8 cellular contexts compared by ENCODE assay signal in genomic region chr17:44137891-44138709, GRCh38. TPM values are rescaled to one million over a fixed set of nuclear protein-coding genes. Genes with fewer than 3 reads are reported as not detected.
DNase-seq lines count a peak whose midpoint lies in the region; ATAC-seq and TF ChIP-seq lines count a peak whose summit lies in the region.

No MANE protein-coding gene starts in this region.

- BruUV-seq in MCF 10A (replicated peaks; lab: Mats Ljungman, UMichigan): no TSS peak

- DNase-seq in DMS79 (lab: John Stamatoyannopoulos, UW) (peak; percentile 82), NCI-H1930 (lab: John Stamatoyannopoulos, UW) (peak; percentile 78 to 81), MCF 10A (ENCODE audit: unreplicated experiment) (peak; percentile 97), inferior parietal cortex (ENCODE audit: extremely low spot score) (peak; percentile 68)
- DNase-seq in stimulated activated CD4-positive, alpha-beta T cell treated with anti-CD3 and anti-CD28 coated beads, Interleukin-15, amount 100 ng/mL, for 48 hours (ENCODE audit: low read depth in 2 of 2): peak; percentile 70 to 72

- peak overlapping the region; percentile 87 for H3K27ac Mint-ChIP-seq in MCF 10A (ENCODE audit: low read depth, unreplicated experiment)

- no peak for ATAC-seq in HG03175 (IDR thresholded peaks at IDR 0.05; ENCODE audit: unreplicated experiment)
- no peak for ATAC-seq in GM21360 (IDR thresholded peaks at IDR 0.05; ENCODE audit: unreplicated experiment)

- POLR2A ChIA-PET in MCF 10A (lab: Yijun Ruan, JAX): interaction anchor here (0.6 to 3.2 kb wide), 26 partner anchors 7 to 1021 kb away, joined by 3 to 66 read pairs (median 5); partner anchors contain the start of genes ATXN7L3, G6PC3, GRN and HDAC5

- intact Hi-C loops in MCF 10A (cut with micrococcal nuclease): no loop called here

- peaks cover 13% of the 10 kb centered on the region for H3K4me1 Mint-ChIP-seq in MCF 10A (ENCODE audit: insufficient read depth, unreplicated experiment)

- peak overlapping the region; percentile 61 for H3K4me3 Mint-ChIP-seq in MCF 10A (ENCODE audit: unreplicated experiment)

- H3K9me3 Mint-ChIP-seq in MCF 10A (ENCODE audit: unreplicated experiment): no peaks in the 10 kb centered on the region

- CTCF ChIA-PET in MCF 10A (lab: Yijun Ruan, JAX): interaction anchor here (0.6 to 1.5 kb wide), 5 partner anchors 14 to 194 kb away, joined by 3 read pairs; no protein-coding TSS in a partner anchor

- no peaks in the 10 kb centered on the region for H3K36me3 Mint-ChIP-seq in MCF 10A (ENCODE audit: insufficient read depth, unreplicated experiment)

- no peaks in the 10 kb centered on the region for H3K27me3 Mint-ChIP-seq in MCF 10A (ENCODE audit: insufficient read depth, unreplicated experiment)

- no peak for TF ChIP-seq CTCF in WI38 (IDR thresholded peaks at IDR 0.05; ENCODE audit: low read depth, low read length)
- no peak for TF ChIP-seq CTCF in MCF 10A (IDR thresholded peaks at IDR 0.05; ENCODE audit: unreplicated experiment)

- H3K4me3 ChIP-seq in WI38 (ENCODE audit: low read depth, low read length): peak overlapping the region; percentile 50

RNA-seq across cellular contexts. Expression of gene HROB, which starts 3.6 kb away (rescaled TPM):
- total RNA-seq in MCF 10A (2022): 5.4 and 6.7 TPM in 2 replicates

RNA-seq across cellular contexts. Expression of gene HDAC5, which starts 14.7 kb away (rescaled TPM):
- total RNA-seq in MCF 10A (2022): 12.1 TPM in 2 replicates

RNA-seq across cellular contexts. Expression of gene ASB16, which starts 32.4 kb away (rescaled TPM):
- not detected in 2 replicates for total RNA-seq in MCF 10A (2022)

RNA-seq across cellular contexts. Expression of gene TMUB2, which starts 48.7 kb away (rescaled TPM):
- 26.5 and 37.7 TPM in 2 replicates for total RNA-seq in MCF 10A (2022)
